2 cellular contexts compared by ENCODE assay signal in genomic region chr12:88559772-88560171, GRCh38.
TF ChIP-seq lines count a peak whose summit lies in the region.

No MANE protein-coding gene starts in this region.

TF ChIP-seq in SK-N-SH, 30 proteins besides CTCF, POLR2A, EP300 and RAD21:
- TF ChIP-seq MAX (IDR thresholded peaks at IDR 0.05; ENCODE audit: low read depth) (peak; percentile 38; the same call in 1 of the 2 replicates), ELF1 (IDR thresholded peaks at IDR 0.05) (no peak)

TF ChIP-seq in SK-N-SH treated with all-trans-retinoic acid at 6 μM for 48 hours, 23 proteins besides CTCF, POLR2A, EP300 and RAD21:
- TF ChIP-seq POU6F1 (CRISPR knock-in tag; IDR thresholded peaks at IDR 0.05; ENCODE audit: borderline replicate concordance, low read depth) (no peak), RARB (CRISPR knock-in tag; IDR thresholded peaks at IDR 0.05) (no peak), TSHZ2 (CRISPR knock-in tag; IDR thresholded peaks at IDR 0.05) (no peak), OSR1 (CRISPR knock-in tag; IDR thresholded peaks at IDR 0.05) (no peak), CSRNP3 (CRISPR knock-in tag; IDR thresholded peaks at IDR 0.05) (no peak), SNAI2 (CRISPR knock-in tag; IDR thresholded peaks at IDR 0.05) (no peak), ARNTL (CRISPR knock-in tag; IDR thresholded peaks at IDR 0.05; ENCODE audit: borderline replicate concordance, low read depth) (no peak), BACH2 (CRISPR knock-in tag; IDR thresholded peaks at IDR 0.05; ENCODE audit: borderline replicate concordance) (no peak), ISL1 (CRISPR knock-in tag; IDR thresholded peaks at IDR 0.05) (no peak; the same call in 1 of the 2 replicates), PATZ1 (CRISPR knock-in tag; IDR thresholded peaks at IDR 0.05; ENCODE audit: borderline replicate concordance) (no peak)
TF ChIP-seq in SK-N-SH treated with all-trans-retinoic acid at 6 μM for 48 hours: peak in this region for 0.
